In the genomic region with DNA sequence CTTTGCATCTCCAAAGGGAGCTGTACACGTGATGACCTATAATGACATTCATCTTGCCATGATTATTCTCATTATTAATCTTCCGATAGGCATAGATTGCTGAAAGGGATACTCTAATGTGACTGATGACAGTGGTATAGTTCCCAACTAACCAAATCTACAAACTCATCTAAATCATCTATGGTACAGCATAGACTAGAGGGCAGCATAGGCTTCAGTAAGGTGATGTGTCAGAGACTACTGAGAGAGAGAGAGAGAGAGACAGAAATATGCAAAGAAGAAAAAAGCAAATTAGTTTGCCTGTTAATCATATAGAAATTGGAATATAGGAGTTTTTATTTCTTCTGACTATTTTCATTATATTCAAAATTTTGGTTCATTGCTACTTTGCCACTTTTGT, we compare ENCODE assay signal across 20 cellular contexts.
DNase-seq lines count a peak whose midpoint lies in the region; ATAC-seq, FAIRE-seq and TF ChIP-seq lines count a peak whose summit lies in the region.
"Had no signal": no experiment of that assay in that cellular context is flagged by ENCODE, and none has a peak within 500 bp of the region (broad histone marks: within the 10 kb centered on the region; RNA-seq: fewer than 3 reads in every experiment).

No MANE protein-coding gene starts in this region.

- TF ChIP-seq POLR2A in GM18505 (IDR thresholded peaks at IDR 0.05; ENCODE audit: borderline replicate concordance, extremely low read depth, insufficient read depth, insufficient read length), result no peak

- TF ChIP-seq CTCF in LNCAP (IDR thresholded peaks at IDR 0.05) (peak; percentile 41; the same call in 1 of the 2 replicates), bronchial epithelial cell (IDR thresholded peaks at IDR 0.05; ENCODE audit: insufficient read depth, low read length, severe bottlenecking) (peak; percentile 16), HFFc6 (IDR thresholded peaks at IDR 0.05) (no peak)

- H3K27ac Mint-ChIP-seq in memory B cell (no peak overlapping the region), HFFc6 (no peak overlapping the region)
- H3K27ac Mint-ChIP-seq in effector memory CD8-positive, alpha-beta T cell, result no peak overlapping the region
- H3K27ac Mint-ChIP-seq: activated naive CD4-positive, alpha-beta T cell treated with anti-CD3 and anti-CD28 coated beads, Interleukin-2, amount 10 ng/mL, durations not matched to agents 7 days and 5 days; activated T-cell treated with anti-CD3 and anti-CD28 coated beads, Interleukin-2, amount 50 U/mL, for 24 hours; CD8-positive, alpha-beta memory T cell; stimulated activated naive CD8-positive, alpha-beta T cell treated with anti-CD3 and anti-CD28 coated beads, Interleukin-15, Interleukin-2, amounts not matched to agents 100 ng/mL and 50 ng/mL, for 24 hours; type B pancreatic cell had no signal

- H3K36me3 ChIP-seq in bronchial epithelial cell (ENCODE audit: control insufficient read depth, insufficient read depth, low read length), result no peaks in the 10 kb centered on the region
- H3K36me3 ChIP-seq: gastroesophageal sphincter, left lung, right atrium auricular region had no signal

- H3K4me3 ChIP-seq in bronchial epithelial cell (ENCODE audit: low read depth, low read length), result no peak overlapping the region
- H3K4me3 ChIP-seq: gastroesophageal sphincter, left lung, right atrium auricular region had no signal

- H3K27me3 Mint-ChIP-seq in memory B cell, result peaks cover 6% of the 10 kb centered on the region
- H3K27me3 Mint-ChIP-seq in HFFc6 (ENCODE audit: insufficient read depth), result no peaks in the 10 kb centered on the region
- peaks cover 3 to 6% of the 10 kb centered on the region in 2 donors for H3K27me3 Mint-ChIP-seq in effector memory CD8-positive, alpha-beta T cell
- H3K27me3 Mint-ChIP-seq: activated naive CD4-positive, alpha-beta T cell treated with anti-CD3 and anti-CD28 coated beads, Interleukin-2, amount 10 ng/mL, durations not matched to agents 7 days and 5 days; activated T-cell treated with anti-CD3 and anti-CD28 coated beads, Interleukin-2, amount 50 U/mL, for 24 hours; CD8-positive, alpha-beta memory T cell; type B pancreatic cell had no signal

- H3K4me1 Mint-ChIP-seq in memory B cell (peaks cover 2% of the 10 kb centered on the region), HFFc6 (ENCODE audit: low read depth) (no peaks in the 10 kb centered on the region)
- H3K4me1 Mint-ChIP-seq in effector memory CD8-positive, alpha-beta T cell (ENCODE audit: low read depth in 2 of 2), result no peaks in the 10 kb centered on the region
- H3K4me1 Mint-ChIP-seq: activated naive CD4-positive, alpha-beta T cell treated with anti-CD3 and anti-CD28 coated beads, Interleukin-2, amount 10 ng/mL, durations not matched to agents 7 days and 5 days; CD8-positive, alpha-beta memory T cell had no signal

- H3K9me3 Mint-ChIP-seq in memory B cell (no peaks in the 10 kb centered on the region), HFFc6 (peaks cover 12% of the 10 kb centered on the region)
- no peaks in the 10 kb centered on the region for H3K9me3 Mint-ChIP-seq in effector memory CD8-positive, alpha-beta T cell
- H3K9me3 Mint-ChIP-seq: activated naive CD4-positive, alpha-beta T cell treated with anti-CD3 and anti-CD28 coated beads, Interleukin-2, amount 10 ng/mL, durations not matched to agents 7 days and 5 days; activated T-cell treated with anti-CD3 and anti-CD28 coated beads, Interleukin-2, amount 50 U/mL, for 24 hours; CD8-positive, alpha-beta memory T cell; stimulated activated naive CD8-positive, alpha-beta T cell treated with anti-CD3 and anti-CD28 coated beads, Interleukin-15, Interleukin-2, amounts not matched to agents 100 ng/mL and 50 ng/mL, for 24 hours; type B pancreatic cell had no signal

- DNase-seq in bronchial epithelial cell (ENCODE audit: low read depth) (peak; percentile 32), memory B cell (ENCODE audit: low spot score in 2 of 2) (no peak), HFFc6 (no peak)
- no peak for DNase-seq in effector memory CD8-positive, alpha-beta T cell
- DNase-seq: activated CD4-positive, alpha-beta T cell treated with anti-CD3 and anti-CD28 coated beads, Interleukin-2, amount 50 U/mL, for 48 hours; activated naive CD4-positive, alpha-beta T cell treated with anti-CD3 and anti-CD28 coated beads, Interleukin-2, amount 10 ng/mL, durations not matched to agents 7 days and 5 days; activated T-cell treated with anti-CD3 and anti-CD28 coated beads, Interleukin-2, amount 50 U/mL, for 24 hours; CD8-positive, alpha-beta memory T cell; left lung; NCI-H1694; NCI-H345; NK-92 treated with Interleukin-12 subunit alpha and Interleukin-12 subunit beta, amount 100 ng/mL, for 24 hours had no signal

- H3K27me3 ChIP-seq in bronchial epithelial cell (ENCODE audit: control insufficient read depth, insufficient read depth, low read length), result no peaks in the 10 kb centered on the region
- H3K27me3 ChIP-seq: gastroesophageal sphincter, left lung, right atrium auricular region had no signal

- FAIRE-seq in bronchial epithelial cell (lab: Jason Lieb, UNC), result no peak

- ATAC-seq in GM18505 (IDR thresholded peaks at IDR 0.05; ENCODE audit: unreplicated experiment) (peak; percentile 59), memory B cell (ENCODE audit: low read depth) (peak; percentile 34), GM21576 (IDR thresholded peaks at IDR 0.05; ENCODE audit: unreplicated experiment) (no peak), GM21786 (IDR thresholded peaks at IDR 0.05; ENCODE audit: unreplicated experiment) (no peak)
- no peak for ATAC-seq in effector memory CD8-positive, alpha-beta T cell (replicated peaks)
- ATAC-seq: gastroesophageal sphincter, left lung had no signal

- H3K36me3 Mint-ChIP-seq in memory B cell (no peaks in the 10 kb centered on the region), HFFc6 (ENCODE audit: low read depth) (no peaks in the 10 kb centered on the region)
- H3K36me3 Mint-ChIP-seq in effector memory CD8-positive, alpha-beta T cell (ENCODE audit: insufficient read depth), result no peaks in the 10 kb centered on the region
- H3K36me3 Mint-ChIP-seq: activated naive CD4-positive, alpha-beta T cell treated with anti-CD3 and anti-CD28 coated beads, Interleukin-2, amount 10 ng/mL, durations not matched to agents 7 days and 5 days; CD8-positive, alpha-beta memory T cell had no signal

- H3K4me3 Mint-ChIP-seq in memory B cell, result no peak overlapping the region
- H3K4me3 Mint-ChIP-seq in HFFc6, result no peak overlapping the region
- no peak overlapping the region for H3K4me3 Mint-ChIP-seq in effector memory CD8-positive, alpha-beta T cell
- H3K4me3 Mint-ChIP-seq: activated naive CD4-positive, alpha-beta T cell treated with anti-CD3 and anti-CD28 coated beads, Interleukin-2, amount 10 ng/mL, durations not matched to agents 7 days and 5 days; activated T-cell treated with anti-CD3 and anti-CD28 coated beads, Interleukin-2, amount 50 U/mL, for 24 hours; CD8-positive, alpha-beta memory T cell; stimulated activated naive CD8-positive, alpha-beta T cell treated with anti-CD3 and anti-CD28 coated beads, Interleukin-15, Interleukin-2, amounts not matched to agents 100 ng/mL and 50 ng/mL, for 24 hours; type B pancreatic cell had no signal

Comparison
In these comparisons a context has a peak if more than half of its experiments do, and no peak if none do; other contexts are left out.
1. ATAC-seq: peak in GM18505 (single experiment) and memory B cell (single experiment); none in GM21576 (single experiment), GM21786 (single experiment) and effector memory CD8-positive, alpha-beta T cell (single experiment).